Comparison of ENCODE assay signal across 17 cellular contexts in genomic region chr7:158025651-158026600, GRCh38.
"Had no signal": no experiment of that assay in that cellular context is flagged by ENCODE, and none has a peak within 500 bp of the region (broad histone marks: within the 10 kb centered on the region; RNA-seq: fewer than 3 reads in every experiment).

No MANE protein-coding gene starts in this region.

- H3K4me3 ChIP-seq: left lung, mucosa of descending colon, SK-N-MC had no signal

- H3K9me3 ChIP-seq: left lung, mucosa of descending colon, neutrophil had no signal

- H3K27ac ChIP-seq: foreskin keratinocyte, left lung, neutrophil, SK-N-MC had no signal

- ATAC-seq: activated CD4-positive, alpha-beta T cell treated with anti-CD3 and anti-CD28 coated beads for 36 hours; activated T-helper 17 cell treated with anti-CD3 and anti-CD28 coated beads, Interleukin-2, amount 50 U/mL, for 72 hours; foreskin keratinocyte; left lung; mucosa of descending colon; WTC11 had no signal

- H3K36me3 ChIP-seq: left lung, neutrophil had no signal

- H3K4me1 ChIP-seq: foreskin keratinocyte, left lung had no signal

- DNase-seq: activated CD4-positive, alpha-beta memory T cell treated with anti-CD3 and anti-CD28 coated beads for 36 hours; activated CD4-positive, alpha-beta T cell treated with anti-CD3 and anti-CD28 coated beads for 36 hours; activated naive CD4-positive, alpha-beta T cell; activated T-cell treated with anti-CD3 and anti-CD28 coated beads, Interleukin-2, amount 50 U/mL, for 1 hour; central memory CD4-positive, alpha-beta T cell; foreskin keratinocyte; glutamatergic neuron; hippocampal formation; mucosa of descending colon; naive B cell; retina; stimulated activated CD4-positive, alpha-beta T cell treated with anti-CD3 and anti-CD28 coated beads, Interleukin-2, amount 100 ng/mL, for 24 hours had no signal
